Comparison of ENCODE assay signal across 1 cellular context in genomic region chr12:6538420-6539275, GRCh38.
TF ChIP-seq lines count a peak whose summit lies in the region.

No MANE protein-coding gene starts in this region.

TF ChIP-seq in endothelial cell of umbilical vein, 7 proteins besides CTCF, POLR2A, EP300 and RAD21:
- TF ChIP-seq GATA2 (IDR thresholded peaks at IDR 0.05; ENCODE audit: insufficient read depth, insufficient read length, low read depth, low read length) (no peak), POLR2AphosphoS5 (IDR thresholded peaks at IDR 0.05; ENCODE audit: insufficient read depth, low read depth, low read length) (peak; percentile 78)
